ENCODE assay signal across 25 cellular contexts in genomic region chr3:13240928-13241618, GRCh38.
"Had no signal": no experiment of that assay in that cellular context is flagged by ENCODE, and none has a peak within 500 bp of the region (broad histone marks: within the 10 kb centered on the region; RNA-seq: fewer than 3 reads in every experiment).

No MANE protein-coding gene starts in this region.

- H3K27me3 ChIP-seq: body of pancreas had no signal

- H3K9me3 ChIP-seq: body of pancreas, SJCRH30, SK-N-SH had no signal

- H3K36me3 ChIP-seq: SJCRH30 had no signal

- H3K9ac ChIP-seq: SK-N-SH had no signal

- H3K4me3 ChIP-seq: body of pancreas, SJCRH30 had no signal

- DNase-seq: activated CD4-positive, alpha-beta T cell treated with anti-CD3 and anti-CD28 coated beads for 48 hours; activated CD4-positive, alpha-beta T cell treated with anti-CD3 and anti-CD28 coated beads, Interleukin-2, amount 50 U/mL, for 4 hours; activated CD4-positive, CD25-positive, alpha-beta regulatory T cell treated with anti-CD3 and anti-CD28 coated beads, Interleukin-2, amount 50 U/mL, for 72 hours; activated CD8-positive, alpha-beta T cell treated with anti-CD3 and anti-CD28 coated beads, Interleukin-2, amount 10 ng/mL, durations not matched to agents 7 days and 5 days; activated effector memory CD4-positive, alpha-beta T cell treated with Interleukin-2 at 50 U/mL for 16 hours; activated naive CD4-positive, alpha-beta T cell; activated T-cell treated with anti-CD3 and anti-CD28 coated beads, Interleukin-2, amount 50 U/mL, for 24 hours; aorta; body of pancreas; central memory CD4-positive, alpha-beta T cell; Kasumi-1; NCI-H1105 treated with DMSO at 0.1 percent for 48 hours; NCI-H1694 treated with DMSO at 0.1 percent for 48 hours; NCI-H2029 treated with DMSO at 0.1 percent for 48 hours; NCI-H446; NCI-H524 treated with DMSO at 0.1 percent for 48 hours; NCI-H748 treated with DMSO at 0.1 percent for 48 hours; OCI-M1; RPMI8226; SJCRH30; SK-N-SH; T-helper 1 cell had no signal

- H3K4me2 ChIP-seq: SK-N-SH had no signal

- H3K4me1 ChIP-seq: body of pancreas, SJCRH30 had no signal

- FAIRE-seq: bronchial epithelial cell had no signal

- ATAC-seq: activated CD8-positive, alpha-beta T cell treated with anti-CD3 and anti-CD28 coated beads, Interleukin-2, amount 10 ng/mL, durations not matched to agents 7 days and 5 days; body of pancreas; Panc1; Right ventricle myocardium inferior had no signal

- H3K27ac ChIP-seq: body of pancreas, SJCRH30 had no signal
